9 cellular contexts compared by ENCODE assay signal in the genomic region with DNA sequence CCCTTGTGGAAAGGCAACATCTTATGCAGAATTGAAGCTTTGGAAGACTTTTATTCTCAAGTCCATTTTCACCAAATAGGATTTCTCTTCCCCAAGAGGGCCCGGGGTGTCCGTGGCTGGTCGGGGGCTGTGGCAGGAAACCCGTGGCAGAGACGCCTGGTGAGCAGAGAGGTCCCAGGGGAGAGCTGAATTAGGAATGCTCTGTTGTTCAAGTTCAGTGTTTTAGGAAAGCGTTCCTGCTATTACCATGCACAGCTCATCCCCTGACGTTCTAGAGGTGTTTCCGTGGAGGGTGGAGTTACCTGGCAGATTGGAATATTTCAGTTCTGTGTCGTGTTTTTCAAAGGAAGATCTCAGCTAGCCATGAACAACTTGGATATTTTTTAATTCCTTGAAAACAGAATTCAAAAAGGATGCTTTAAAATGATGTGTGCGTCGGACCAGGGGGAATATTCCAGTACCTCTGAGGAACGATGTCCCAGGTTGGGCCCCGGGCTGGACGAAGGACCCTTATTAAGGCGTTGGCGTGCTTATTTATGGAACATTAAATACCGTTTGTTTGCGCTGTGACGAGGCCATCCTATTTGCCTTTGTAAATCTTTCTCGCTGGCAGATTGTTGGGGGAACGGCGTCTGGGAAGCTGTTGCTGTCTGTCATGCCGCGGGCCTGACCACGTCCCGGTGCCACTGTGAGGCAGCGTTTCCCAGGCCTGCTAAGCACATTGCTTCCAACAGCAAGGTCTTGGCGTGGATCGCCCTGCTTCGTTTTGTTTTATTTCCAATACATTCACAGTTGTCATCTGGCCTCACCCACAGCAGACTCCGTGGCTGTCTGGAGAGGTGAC. TPM values are rescaled to one million over a fixed set of nuclear protein-coding genes. Genes with fewer than 3 reads are reported as not detected.
DNase-seq lines count a peak whose midpoint lies in the region; ATAC-seq, FAIRE-seq and TF ChIP-seq lines count a peak whose summit lies in the region.
"Had no signal": no experiment of that assay in that cellular context is flagged by ENCODE, and none has a peak within 500 bp of the region (broad histone marks: within the 10 kb centered on the region; RNA-seq: fewer than 3 reads in every experiment).

No MANE protein-coding gene starts in this region.

- H3K14ac ChIP-seq in H1 (ENCODE audit: insufficient read length) = no peak overlapping the region

- peaks cover 0 to 2% of the 10 kb centered on the region in 2 donors for H3K27me3 Mint-ChIP-seq in CD8-positive, alpha-beta memory T cell

- no peak overlapping the region for H2BK15ac ChIP-seq in H1 (ENCODE audit: low read length)

- H3K36me3 Mint-ChIP-seq in CD8-positive, alpha-beta memory T cell = peaks cover 4 to 34% (median 5%) of the 10 kb centered on the region in 3 donors

- TF ChIP-seq CTCF in PC-9 (conservative IDR thresholded peaks at IDR 0.05) = no peak
- peak in 1 of 3 experiments; percentile 15; a peak in 1 of 4 replicates for TF ChIP-seq CTCF in H1 (IDR thresholded peaks at IDR 0.05; ENCODE audit: control extremely low read depth in 1 of 3, insufficient read depth in 1 of 3, low read depth in 1 of 3, low read length in 3 of 3)
- no peak for TF ChIP-seq CTCF in omental fat pad (IDR thresholded peaks at IDR 0.05)

- H2BK5ac ChIP-seq in H1 (ENCODE audit: low read depth, low read length) = no peak overlapping the region

- H2BK12ac ChIP-seq in H1 (ENCODE audit: low read depth, low read length) = no peak overlapping the region; the same call in 1 of the 2 replicates

- H2BK20ac ChIP-seq in H1 (ENCODE audit: low read length) = no peak overlapping the region

- H3K36me3 ChIP-seq in CD8-positive, alpha-beta memory T cell (ENCODE audit: insufficient read depth, low read length) = no peaks in the 10 kb centered on the region
- H3K36me3 ChIP-seq in PC-9 (ENCODE audit: low read depth) (no peaks in the 10 kb centered on the region), H1 (ENCODE audit: control insufficient read depth in 2 of 4, insufficient read depth in 4 of 4, low read length in 3 of 4) (no peaks in the 10 kb centered on the region)

- CTCF ChIA-PET in CD8-positive, alpha-beta memory T cell (lab: Charles Lee) = interaction anchor here (0.9 to 4.2 kb wide), 3 partner anchors 24 to 124 kb away, joined by 3 to 20 read pairs (median 14); no protein-coding TSS in a partner anchor
- CTCF ChIA-PET in PC-9 (lab: Charles Lee) (interaction anchor here (0.6 kb wide), 1 partner anchor 376 kb away, joined by 4 read pairs; no protein-coding TSS in a partner anchor), H1 (lab: Charles Lee; ENCODE audit: partially characterized antibody) (interaction anchor here (0.8 to 2.7 kb wide), 4 partner anchors 25 to 239 kb away, joined by 3 to 8 read pairs (median 4); no protein-coding TSS in a partner anchor)

- no peak overlapping the region for H2AK5ac ChIP-seq in H1 (ENCODE audit: low read depth, low read length)

- no peak for FAIRE-seq in H1 (lab: Jason Lieb, UNC)

- WGBS in H1 (ENCODE audit: extremely low coverage in 1 of 2, insufficient coverage in 1 of 2, insufficient read length in 1 of 2, insufficient replicate concordance in 2 of 2, low coverage in 1 of 2, low lambda C conversion rate in 2 of 2, missing lambda C conversion rate in 1 of 2), 2 experiments = 83% methylated on average over 28 of the region's 31 CpGs; no CpG with 5 or more reads in 1 of the 2 experiments

- peak; percentile 16 for ATAC-seq in omental fat pad (ENCODE audit: low FRiP score)
- no peak for ATAC-seq in HG02852 (IDR thresholded peaks at IDR 0.05; ENCODE audit: unreplicated experiment)
- ATAC-seq in GM18907 (IDR thresholded peaks at IDR 0.05; ENCODE audit: unreplicated experiment) = no peak

- DNase-seq in CD8-positive, alpha-beta memory T cell = peak in 1 of 5 donors; percentile 49
- DNase-seq in PC-9 (peak in 1 of 2 experiments; percentile 49), H1 (ENCODE audit: low read depth in 1 of 2, low spot score in 2 of 2) (no peak), omental fat pad (ENCODE audit: low spot score) (no peak), COLO829 (ENCODE audit: low spot score) (no peak), cerebellar cortex (ENCODE audit: low spot score) (no peak)
- DNase-seq: cerebellar nuclear complex had no signal

- H3K27ac ChIP-seq in CD8-positive, alpha-beta memory T cell (ENCODE audit: low read depth, low read length) = no peak overlapping the region
- H3K27ac ChIP-seq in PC-9 (no peak overlapping the region), H1 (ENCODE audit: low read depth, low read length) (no peak overlapping the region)

- no peak overlapping the region for H3K9ac ChIP-seq in H1 (replicated peaks in 1 of 4; ENCODE audit: extremely low read depth in 1 of 4, low read depth in 3 of 4, low read length in 3 of 4)

- TF ChIP-seq EP300 in H1 (IDR thresholded peaks at IDR 0.05; ENCODE audit: borderline replicate concordance in 1 of 2, low read depth in 2 of 2, low read length in 2 of 2) = no peak

- no peak overlapping the region for H3K23ac ChIP-seq in H1 (ENCODE audit: insufficient read length)

- H3K4me3 Mint-ChIP-seq in CD8-positive, alpha-beta memory T cell = peak overlapping the region; percentile 67 to 84 (median 79)

- TF ChIP-seq POLR2A in H1 (IDR thresholded peaks at IDR 0.05; ENCODE audit: control extremely low read depth in 1 of 2, low read depth in 2 of 2, low read length in 2 of 2) = no peak

- intact Hi-C loops in PC-9 (cut with micrococcal nuclease; ENCODE audit: unreplicated experiment) = no loop called here

- H4K5ac ChIP-seq in H1 (ENCODE audit: insufficient read length, low read depth, low read length) = no peak overlapping the region

- H2AFZ ChIP-seq in PC-9 (no peak overlapping the region), H1 (ENCODE audit: low read length) (no peak overlapping the region)

- no peaks in the 10 kb centered on the region for H3K9me3 Mint-ChIP-seq in CD8-positive, alpha-beta memory T cell

- peak overlapping the region; percentile 34 for H3K4me2 ChIP-seq in PC-9
- no peak overlapping the region for H3K4me2 ChIP-seq in H1 (ENCODE audit: insufficient read depth in 1 of 2, low read depth in 2 of 2, low read length in 2 of 2)

- no peaks in the 10 kb centered on the region for H3K9me2 ChIP-seq in PC-9 (ENCODE audit: insufficient read depth)

- 0 out of 2 replicates have a peak, but pooled peaks cover 3% of the 10 kb centered on the region for H3F3A ChIP-seq in PC-9 (ENCODE audit: insufficient read depth, low read depth)

- no peaks in the 10 kb centered on the region for H3K9me3 ChIP-seq in CD8-positive, alpha-beta memory T cell (ENCODE audit: low read length)
- no peaks in the 10 kb centered on the region for H3K9me3 ChIP-seq in PC-9 (ENCODE audit: insufficient read depth, low read depth)
- no peaks in the 10 kb centered on the region for H3K9me3 ChIP-seq in H1 (ENCODE audit: insufficient read depth in 2 of 2, low read depth in 1 of 2, low read length in 1 of 2)

- peak overlapping the region; percentile 84 to 99 (median 94) for H3K27ac Mint-ChIP-seq in CD8-positive, alpha-beta memory T cell

- POLR2A ChIA-PET in CD8-positive, alpha-beta memory T cell (lab: Charles Lee) = no interaction called here
- POLR2A ChIA-PET in PC-9 (lab: Charles Lee; ENCODE audit: unreplicated experiment) = interaction anchor here (0.6 to 0.7 kb wide), 2 partner anchors 13 to 40 kb away, joined by 4 to 5 read pairs; no protein-coding TSS in a partner anchor
- POLR2A ChIA-PET in H1 (lab: Charles Lee; ENCODE audit: partially characterized antibody) = interaction anchor here (0.5 to 0.6 kb wide), 2 partner anchors 16 to 415 kb away, joined by 3 to 4 read pairs; no protein-coding TSS in a partner anchor

- peaks cover 61% of the 10 kb centered on the region for H3K4me1 ChIP-seq in CD8-positive, alpha-beta memory T cell (ENCODE audit: insufficient read depth, low read length)
- H3K4me1 ChIP-seq in PC-9 (replicated peaks; ENCODE audit: insufficient read depth) (peaks cover 10% of the 10 kb centered on the region), H1 (replicated peaks in 1 of 4; ENCODE audit: control insufficient read depth in 3 of 4, insufficient read depth in 4 of 4, low read length in 3 of 4) (peaks cover 0 to 2% (median under 1%) of the 10 kb centered on the region in 4 experiments; a peak in 4 of 7 replicates)

- no peaks in the 10 kb centered on the region for H3K79me1 ChIP-seq in H1 (ENCODE audit: low read depth, low read length)

- H4K20me1 ChIP-seq in PC-9 (ENCODE audit: insufficient read depth) (no peaks in the 10 kb centered on the region), H1 (replicated peaks in 1 of 2; ENCODE audit: control insufficient read depth in 1 of 2, insufficient read depth in 2 of 2, low read length in 2 of 2) (peaks cover 0 to 3% of the 10 kb centered on the region in 2 experiments)

- peaks cover 8% of the 10 kb centered on the region; the same call in 1 of the 2 replicates for H3K23me2 ChIP-seq in H1 (ENCODE audit: low read depth, low read length)

- H3K79me2 ChIP-seq in PC-9 (ENCODE audit: low read depth) (no peaks in the 10 kb centered on the region), H1 (ENCODE audit: control insufficient read depth in 1 of 2, insufficient read depth in 2 of 2, low read length in 2 of 2) (no peaks in the 10 kb centered on the region)

- peak; percentile 21 to 24; a peak in 2 of 4 replicates for TF ChIP-seq RAD21 in H1 (IDR thresholded peaks at IDR 0.05 in 1 of 2, conservative IDR thresholded peaks at IDR 0.05 in 1 of 2; ENCODE audit: low read depth in 2 of 2, low read length in 2 of 2)

- no peak overlapping the region for H3K4ac ChIP-seq in H1 (replicated peaks; ENCODE audit: insufficient read length, low read depth, low read length)

- BruUV-seq in PC-9 (replicated peaks; lab: Mats Ljungman, UMichigan) = no TSS peak

- no peaks in the 10 kb centered on the region for H3K27me3 ChIP-seq in CD8-positive, alpha-beta memory T cell (ENCODE audit: insufficient read depth, low read length, poor library complexity, severe bottlenecking)
- H3K27me3 ChIP-seq in PC-9 (ENCODE audit: insufficient read depth, low read depth) (no peaks in the 10 kb centered on the region), H1 (replicated peaks in 1 of 4; ENCODE audit: control insufficient read depth in 3 of 4, extremely low read depth in 1 of 4, insufficient read depth in 3 of 4, low read length in 3 of 4) (peaks cover 6 to 9% (median 9%) of the 10 kb centered on the region in 4 experiments)

- no peak overlapping the region for H3K18ac ChIP-seq in H1 (ENCODE audit: extremely low read depth, low read length)

- no peak overlapping the region for H2BK120ac ChIP-seq in H1 (replicated peaks; ENCODE audit: low read depth, low read length)

- peaks cover 49 to 66% (median 62%) of the 10 kb centered on the region in 3 donors for H3K4me1 Mint-ChIP-seq in CD8-positive, alpha-beta memory T cell

- peak overlapping the region; percentile 35; the same call in 1 of the 2 replicates for H4K8ac ChIP-seq in H1 (ENCODE audit: extremely low read depth, insufficient read depth, low read length)

- no peak overlapping the region for H4K91ac ChIP-seq in H1 (replicated peaks; ENCODE audit: insufficient read length, low read length)

- peak overlapping the region; percentile 59 for H3K4me3 ChIP-seq in CD8-positive, alpha-beta memory T cell (ENCODE audit: low read length)
- H3K4me3 ChIP-seq in PC-9 = 0 out of 2 replicates have a peak overlapping the region, but pooled peaks have one; percentile 21
- H3K4me3 ChIP-seq in H1 (ENCODE audit: extremely low read depth in 1 of 4, insufficient read depth in 2 of 4, low read depth in 3 of 4, low read length in 4 of 4) = no peak overlapping the region

- H3K56ac ChIP-seq in H1 (replicated peaks; ENCODE audit: insufficient read length, low read depth, low read length) = no peak overlapping the region

RNA-seq across cellular contexts. Expression of a gene that starts 8.2 kb away (rescaled TPM):
- 10 to 100 TPM; 45.9 to 46.7 TPM for total RNA-seq in CD8-positive, alpha-beta memory T cell
- 36.7 TPM for polyA plus RNA-seq in CD8-positive, alpha-beta memory T cell
- total RNA-seq in PC-9 (2021) = 2.6 and 2.9 TPM in 2 replicates
- 6.6 and 6.8 TPM in 2 replicates for total RNA-seq in H1 (2021; fragmentation: NEBNext Ultra II Directional; extraction: Animal tissue kit (Norgen Biotek cat#: 25700))
- 2.0 and 3.2 TPM in 2 replicates for polyA plus RNA-seq in H1 (2011; rRNA removed)
- 1.4 TPM for polyA plus RNA-seq in H1 (2011; cell fraction: cytosol; rRNA removed)
- 4.2 TPM for polyA plus RNA-seq in H1 (2011; cell fraction: nucleus; rRNA removed)
- polyA plus RNA-seq in H1 (2012, experiment 1 of 2) = 4.8 to 6.0 TPM (median 5.5 TPM) in 4 replicates
- 4.5 TPM for polyA plus RNA-seq in H1 (2012, experiment 2 of 2)
- 3.5 TPM for polyA plus RNA-seq in H1 (2013, experiment 1 of 2)
- 3.6 TPM for polyA plus RNA-seq in H1 (2013, experiment 2 of 2)
- 2.4 and 2.8 TPM in 2 replicates for polyA minus RNA-seq in H1 (2011; rRNA and poly(A)+ RNA removed)
- 7.3 TPM for polyA minus RNA-seq in H1 (2011; cell fraction: cytosol; rRNA and poly(A)+ RNA removed)
- polyA minus RNA-seq in H1 (2011; cell fraction: nucleus; rRNA and poly(A)+ RNA removed) = 8.7 TPM
- 10 to 100 TPM; 10.7 to 57.4 (median 19.1) TPM for total RNA-seq in omental fat pad

Comparison
In these comparisons a context has a peak if more than half of its experiments do, and no peak if none do; other contexts are left out.
1. H3K4me3 ChIP-seq: peak in CD8-positive, alpha-beta memory T cell (single experiment) and PC-9 (single experiment); none in H1 (0 of 4).